In genomic region chr1:21966247-21967000, GRCh38 we compare ENCODE assay signal across 13 cellular contexts. TPM values are rescaled to one million over a fixed set of nuclear protein-coding genes. Genes with fewer than 3 reads are reported as not detected.
DNase-seq lines count a peak whose midpoint lies in the region; ATAC-seq, FAIRE-seq and TF ChIP-seq lines count a peak whose summit lies in the region.
"Had no signal": no experiment of that assay in that cellular context is flagged by ENCODE, and none has a peak within 500 bp of the region (broad histone marks: within the 10 kb centered on the region; RNA-seq: fewer than 3 reads in every experiment).

No MANE protein-coding gene starts in this region.

- no peak for TF ChIP-seq EP300 in ovary (IDR thresholded peaks at IDR 0.05)

- no peak for TF ChIP-seq POLR2A in ovary (IDR thresholded peaks at IDR 0.05)

- CTCF ChIA-PET in T-cell (lab: Charles Lee), result no interaction called here

- DNase-seq in AG08396 (ENCODE audit: low spot score) (peak; percentile 54), HT1080 (ENCODE audit: low read depth) (peak; percentile 64), astrocyte (ENCODE audit: low read depth) (peak; percentile 46), hepatic stellate cell (ENCODE audit: low spot score) (peak; percentile 68), T-cell (no peak), DMS 273 (lab: John Stamatoyannopoulos, UW; ENCODE audit: unreplicated experiment) (no peak), ovary (no peak)
- DNase-seq in activated CD4-positive, alpha-beta T cell treated with anti-CD3 and anti-CD28 coated beads, Interleukin-2, amount 50 U/mL, for 48 hours, result no peak
- DNase-seq: BE2C; NCI-H748 treated with DMSO at 0.1 percent for 48 hours; SHP77; stimulated activated CD4-positive, alpha-beta T cell treated with anti-CD3 and anti-CD28 coated beads, Interleukin-2, amount 100 ng/mL, for 48 hours; stimulated activated naive CD4-positive, alpha-beta T cell treated with Interleukin-2 at 50 U/mL for 16 hours had no signal

- H3K27me3 ChIP-seq in astrocyte (ENCODE audit: insufficient read depth, low read length) (no peaks in the 10 kb centered on the region), ovary (no peaks in the 10 kb centered on the region)
- H3K27me3 ChIP-seq: BE2C had no signal

- POLR2A ChIA-PET in T-cell (lab: Charles Lee), result no interaction called here

- no peak overlapping the region for H3K4me2 ChIP-seq in astrocyte (ENCODE audit: low read length)

- H3K4me3 Mint-ChIP-seq in astrocyte (ENCODE audit: unreplicated experiment) (no peak overlapping the region), T-cell (no peak overlapping the region)

- WGBS in ovary, 3 donors, result 68 to 79% (median 75%) methylated on average over 15 of the region's 15 CpGs

- H3K27ac ChIP-seq in astrocyte (ENCODE audit: low read depth, low read length) (no peak overlapping the region), ovary (no peak overlapping the region)

- no peaks in the 10 kb centered on the region for H4K20me1 ChIP-seq in astrocyte (ENCODE audit: insufficient read depth, low read length)

- H3K36me3 ChIP-seq in astrocyte (ENCODE audit: insufficient read depth, low read length), result no peaks in the 10 kb centered on the region
- H3K36me3 ChIP-seq in ovary, result no peaks in the 10 kb centered on the region
- H3K36me3 ChIP-seq: BE2C had no signal

- H3K36me3 Mint-ChIP-seq in astrocyte (ENCODE audit: low read depth, unreplicated experiment) (no peaks in the 10 kb centered on the region), T-cell (no peaks in the 10 kb centered on the region)

- H3K4me1 Mint-ChIP-seq in astrocyte (ENCODE audit: low read depth, unreplicated experiment) (peaks cover 13% of the 10 kb centered on the region), T-cell (peaks cover 4 to 8% (median 5%) of the 10 kb centered on the region in 3 donors)

- H3K9ac ChIP-seq in astrocyte (ENCODE audit: low read length), result no peak overlapping the region

- TF ChIP-seq CTCF in astrocyte (IDR thresholded peaks at IDR 0.05; ENCODE audit: insufficient read depth, low read depth, low read length) (no peak), ovary (IDR thresholded peaks at IDR 0.05) (no peak)

- no peaks in the 10 kb centered on the region for H3K79me2 ChIP-seq in astrocyte (ENCODE audit: insufficient read depth, low read length)

- H3K9me3 Mint-ChIP-seq in astrocyte (ENCODE audit: unreplicated experiment), result no peaks in the 10 kb centered on the region
- no peaks in the 10 kb centered on the region for H3K9me3 Mint-ChIP-seq in T-cell

- ATAC-seq in T-cell (replicated peaks in 1 of 4), result no peak

- H3K9me3 ChIP-seq in astrocyte (ENCODE audit: insufficient read depth, low read depth, low read length), result no peaks in the 10 kb centered on the region
- H3K9me3 ChIP-seq in ovary, result no peaks in the 10 kb centered on the region
- H3K9me3 ChIP-seq: BE2C had no signal

- FAIRE-seq in astrocyte (lab: Jason Lieb, UNC), result no peak

- intact Hi-C loops in ovary (cut with DNase I), result loop anchor here in 2 of 4 donors (10.0 kb wide), 1 partner anchor 102 kb away; no protein-coding TSS in a partner anchor

- no peak overlapping the region for H2AFZ ChIP-seq in astrocyte (ENCODE audit: low read depth, low read length)

- H3K27me3 Mint-ChIP-seq in astrocyte (ENCODE audit: low read depth, unreplicated experiment) (peaks cover 3% of the 10 kb centered on the region), T-cell (peaks cover 0 to 6% of the 10 kb centered on the region in 2 donors)

- no peak overlapping the region for H3K27ac Mint-ChIP-seq in astrocyte (ENCODE audit: unreplicated experiment)
- no peak overlapping the region for H3K27ac Mint-ChIP-seq in T-cell

- H3K4me1 ChIP-seq in astrocyte (ENCODE audit: insufficient read depth, low read length) (no peaks in the 10 kb centered on the region), ovary (ENCODE audit: insufficient read depth) (no peaks in the 10 kb centered on the region)

- H3K4me3 ChIP-seq in astrocyte (ENCODE audit: insufficient read depth, low read depth, low read length) (no peak overlapping the region), ovary (no peak overlapping the region)

RNA-seq across cellular contexts. Expression of gene CELA3B, which starts 10.4 kb away (rescaled TPM):
- total RNA-seq in HT1080 (2014; rRNA removed; shearing (Covaris generic)), result not detected in 2 replicates
- not detected in 2 replicates for polyA plus RNA-seq in HT1080 (2015; cell fraction: cytosol; rRNA removed)
- polyA plus RNA-seq in HT1080 (2015; cell fraction: nucleus; rRNA removed), result not detected in 2 replicates
- total RNA-seq in astrocyte (not detected in 2 replicates), T-cell (1 to 10 TPM in 3 of 5 donors, not detected in 2; 6.9 to 7.5 (median 7.3) TPM), ovary (10 to 100 TPM in 2 of 7 donors, 1 to 10 TPM in 1, not detected in 4; 2.6 to 19.2 (median 15.4) TPM)
- polyA plus RNA-seq in ovary, result not detected

RNA-seq across cellular contexts. Expression of gene HSPG2, which starts 29.3 kb away (rescaled TPM):
- 2.5 and 3.4 TPM in 2 replicates for total RNA-seq in HT1080 (2014; rRNA removed; shearing (Covaris generic))
- polyA plus RNA-seq in HT1080 (2015; cell fraction: cytosol; rRNA removed), result 3.5 and 4.8 TPM in 2 replicates
- polyA plus RNA-seq in HT1080 (2015; cell fraction: nucleus; rRNA removed), result 67.2 and 70.1 TPM in 2 replicates
- total RNA-seq in astrocyte (249 and 262 TPM in 2 replicates), T-cell (1 to 10 TPM; 4.4 to 9.3 (median 7.9) TPM), ovary (100 to 1,000 TPM in 4 of 7 donors, 10 to 100 TPM in 3; 27.3 to 294 (median 116) TPM)
- 10 to 100 TPM; 37.9 to 65.0 TPM for polyA plus RNA-seq in ovary

RNA-seq across cellular contexts. Expression of gene CELA3A, which starts 35.0 kb away (rescaled TPM):
- total RNA-seq in HT1080 (2014; rRNA removed; shearing (Covaris generic)), result not detected in 2 replicates
- polyA plus RNA-seq in HT1080 (2015; cell fraction: cytosol; rRNA removed), result not detected in 2 replicates
- not detected in 2 replicates for polyA plus RNA-seq in HT1080 (2015; cell fraction: nucleus; rRNA removed)
- total RNA-seq in astrocyte, result not detected in 2 replicates
- 10 to 100 TPM in 3 of 5 donors, not detected in 2; 11.4 to 15.6 (median 13.3) TPM for total RNA-seq in T-cell
- 10 to 100 TPM in 2 of 7 donors, 1 to 10 TPM in 1, under 1 TPM in 1, not detected in 3; 0.42 to 25.4 (median 14.1) TPM for total RNA-seq in ovary
- polyA plus RNA-seq in ovary, result under 1 TPM in 1 of 2 donors, not detected in 1; 0.12 TPM

Comparison
In these comparisons a context has a peak if more than half of its experiments do, and no peak if none do; other contexts are left out.
1. DNase-seq: peak in AG08396 (single experiment), HT1080 (single experiment), astrocyte (single experiment) and hepatic stellate cell (single experiment); none in T-cell (0 of 34), activated CD4-positive, alpha-beta T cell treated with anti-CD3 and anti-CD28 coated beads, Interleukin-2, amount 50 U/mL, for 48 hours (0 of 2), DMS 273 (single experiment) and ovary (0 of 5).